In genomic region chr1:203126151-203126865, GRCh38 we compare ENCODE assay signal across 9 cellular contexts. TPM values are rescaled to one million over a fixed set of nuclear protein-coding genes. Genes with fewer than 3 reads are reported as not detected.
DNase-seq lines count a peak whose midpoint lies in the region; ATAC-seq and TF ChIP-seq lines count a peak whose summit lies in the region.
"Had no signal": no experiment of that assay in that cellular context is flagged by ENCODE, and none has a peak within 500 bp of the region (broad histone marks: within the 10 kb centered on the region; RNA-seq: fewer than 3 reads in every experiment).

No MANE protein-coding gene starts in this region.

- H3K27ac Mint-ChIP-seq in glutamatergic neuron (ENCODE audit: unreplicated experiment) = no peak overlapping the region
- H3K27ac Mint-ChIP-seq: CD4-positive, alpha-beta T cell had no signal

- no peak overlapping the region for H3K4me3 ChIP-seq in RWPE2 (ENCODE audit: severe bottlenecking)

- peak; percentile 66 for DNase-seq in SIG-M5 treated with dmso at 0.1 percent for 504 hours (lab: John Stamatoyannopoulos, UW; ENCODE audit: unreplicated experiment)
- DNase-seq in SIG-M5 (lab: John Stamatoyannopoulos, UW) = no peak
- DNase-seq in RWPE2 (ENCODE audit: low spot score) = no peak
- no peak for DNase-seq in glutamatergic neuron
- DNase-seq in ureter (ENCODE audit: low spot score) = no peak

- H3K36me3 Mint-ChIP-seq in glutamatergic neuron (ENCODE audit: unreplicated experiment) = no peaks in the 10 kb centered on the region

- ATAC-seq in RWPE2 (ENCODE audit: low read depth) = no peak
- ATAC-seq in HG02763 (IDR thresholded peaks at IDR 0.05; ENCODE audit: unreplicated experiment) = no peak
- no peak for ATAC-seq in HG03039 (IDR thresholded peaks at IDR 0.05; ENCODE audit: unreplicated experiment)

- TF ChIP-seq CTCF in RWPE2 (IDR thresholded peaks at IDR 0.05; ENCODE audit: poor library complexity, severe bottlenecking) (peak; percentile 41), glutamatergic neuron (IDR thresholded peaks at IDR 0.05; ENCODE audit: partially characterized antibody, unreplicated experiment) (peak; percentile 17)

- peaks cover 25% of the 10 kb centered on the region for H3K27me3 Mint-ChIP-seq in glutamatergic neuron (ENCODE audit: unreplicated experiment)

- H3K27ac ChIP-seq in RWPE2 (ENCODE audit: poor library complexity, severe bottlenecking) = no peak overlapping the region
- peak overlapping the region; percentile 99 for H3K27ac ChIP-seq in temporal lobe (ENCODE audit: low read depth, low read length)

- no peak overlapping the region for H3K4me3 Mint-ChIP-seq in glutamatergic neuron (ENCODE audit: unreplicated experiment)

- no peaks in the 10 kb centered on the region for H3K9me3 ChIP-seq in RWPE2 (ENCODE audit: severe bottlenecking)

- peaks cover 1% of the 10 kb centered on the region for H3K9me3 Mint-ChIP-seq in glutamatergic neuron (ENCODE audit: unreplicated experiment)
- H3K9me3 Mint-ChIP-seq: CD4-positive, alpha-beta T cell had no signal

- no peaks in the 10 kb centered on the region for H3K27me3 ChIP-seq in RWPE2 (ENCODE audit: insufficient read depth, poor library complexity, severe bottlenecking)

- H3K36me3 ChIP-seq in RWPE2 (ENCODE audit: low read depth) = no peaks in the 10 kb centered on the region

- peaks cover 9% of the 10 kb centered on the region for H3K4me1 Mint-ChIP-seq in glutamatergic neuron (ENCODE audit: low read depth, unreplicated experiment)

- peaks cover 4% of the 10 kb centered on the region for H3K4me1 ChIP-seq in RWPE2 (ENCODE audit: insufficient read depth, poor library complexity, severe bottlenecking)

RNA-seq across cellular contexts. Expression of gene ADORA1, which starts 1.2 kb away (rescaled TPM):
- total RNA-seq in glutamatergic neuron (ENCODE audit: unreplicated experiment) (1.2 TPM), temporal lobe (9.1 TPM), ureter (1.5 TPM)
- total RNA-seq: CD4-positive, alpha-beta T cell had no signal

RNA-seq across cellular contexts. Expression of gene MYOG, which starts 40.5 kb away (rescaled TPM):
- total RNA-seq in glutamatergic neuron (ENCODE audit: unreplicated experiment) (not detected), temporal lobe (not detected), ureter (not detected)
- total RNA-seq: CD4-positive, alpha-beta T cell had no signal

RNA-seq across cellular contexts. Expression of gene MYBPH, which starts 49.3 kb away (rescaled TPM):
- total RNA-seq in glutamatergic neuron (ENCODE audit: unreplicated experiment) (not detected), temporal lobe (not detected), ureter (not detected)
- total RNA-seq: CD4-positive, alpha-beta T cell had no signal
